Comparison of ENCODE assay signal across 8 cellular contexts in the genomic region with DNA sequence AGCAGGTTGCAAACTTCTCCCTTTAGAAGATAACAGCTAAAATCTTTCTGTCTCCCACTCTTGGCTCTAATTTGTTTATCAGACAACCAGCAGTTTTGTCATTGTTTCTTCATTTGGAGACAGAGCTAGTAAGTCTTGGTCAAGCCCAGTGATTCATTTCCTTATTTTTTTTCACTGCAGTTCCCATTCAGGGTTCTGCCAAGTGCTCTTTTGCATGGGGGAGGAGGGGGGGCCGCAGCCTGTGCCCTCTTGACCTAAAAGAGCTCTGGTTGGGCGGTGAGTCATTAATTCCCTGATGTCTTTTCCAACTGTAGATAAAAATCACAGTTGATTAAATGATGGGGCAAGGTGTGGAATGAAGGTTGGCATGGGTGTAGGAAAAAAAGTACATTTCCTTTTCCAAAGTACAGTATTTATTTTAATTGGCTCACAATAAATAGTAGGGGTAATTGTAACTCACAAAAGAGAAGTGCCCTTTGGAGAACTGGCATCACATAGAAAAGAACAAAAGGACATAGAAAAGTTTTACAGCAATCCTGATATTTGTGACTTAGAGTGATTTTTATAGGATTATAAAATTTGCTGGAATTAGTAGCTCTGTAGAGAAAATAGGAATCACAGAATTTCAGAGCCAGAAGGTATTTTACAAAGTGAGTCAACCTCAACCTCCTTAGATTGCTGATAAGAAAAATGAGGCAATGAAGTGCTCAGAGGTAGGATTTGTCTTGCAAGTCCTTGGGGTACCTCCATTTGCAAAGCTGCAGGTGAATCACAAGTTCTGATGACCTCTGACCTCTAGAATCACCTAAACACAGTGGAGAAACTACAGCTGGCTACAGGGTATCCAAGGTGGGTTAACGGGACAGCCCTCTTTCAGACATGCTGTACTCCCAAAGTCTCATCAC.
DNase-seq lines count a peak whose midpoint lies in the region; ATAC-seq and TF ChIP-seq lines count a peak whose summit lies in the region.

No MANE protein-coding gene starts in this region.

- no peaks in the 10 kb centered on the region for H3K36me3 Mint-ChIP-seq in activated T-cell treated with anti-CD3 and anti-CD28 coated beads, Interleukin-2, amount 50 U/mL, for 24 hours (ENCODE audit: low read depth)

- H3K27me3 ChIP-seq in SJSA1 (replicated peaks) = no peaks in the 10 kb centered on the region

- DNase-seq in SHP77 treated with DMSO at 0.1 percent for 48 hours (lab: John Stamatoyannopoulos, UW) = peak; percentile 3
- no peak for DNase-seq in SHP77 (lab: John Stamatoyannopoulos, UW)
- peak; percentile 91 to 93 for DNase-seq in SJSA1 (ENCODE audit: low read depth in 1 of 2, low spot score in 2 of 2)
- DNase-seq in fibroblast of the aortic adventitia (ENCODE audit: low read depth) = peak; percentile 98
- peak; percentile 76 for DNase-seq in pons (ENCODE audit: low spot score)
- DNase-seq in activated T-cell treated with anti-CD3 and anti-CD28 coated beads, Interleukin-2, amount 50 U/mL, for 24 hours = no peak
- no peak for DNase-seq in HuH-7 (ENCODE audit: low spot score)

- H3K27ac Mint-ChIP-seq in activated T-cell treated with anti-CD3 and anti-CD28 coated beads, Interleukin-2, amount 50 U/mL, for 24 hours = no peak overlapping the region

- H3K36me3 ChIP-seq in SJSA1 = no peaks in the 10 kb centered on the region

- H3K9me3 ChIP-seq in SJSA1 (replicated peaks) = peaks cover 3% of the 10 kb centered on the region; the same call in 1 of the 2 replicates

- no peak for ATAC-seq in HG03045 (IDR thresholded peaks at IDR 0.05; ENCODE audit: unreplicated experiment)

- no peak for TF ChIP-seq CTCF in fibroblast of the aortic adventitia (IDR thresholded peaks at IDR 0.05; ENCODE audit: insufficient read depth, low read length)

- H3K4me1 Mint-ChIP-seq in activated T-cell treated with anti-CD3 and anti-CD28 coated beads, Interleukin-2, amount 50 U/mL, for 24 hours (ENCODE audit: low read depth) = peaks cover 7% of the 10 kb centered on the region

- H3K9me3 Mint-ChIP-seq in activated T-cell treated with anti-CD3 and anti-CD28 coated beads, Interleukin-2, amount 50 U/mL, for 24 hours = no peaks in the 10 kb centered on the region

- H3K4me1 ChIP-seq in SJSA1 (replicated peaks) = peaks cover 42% of the 10 kb centered on the region

- H3K27ac ChIP-seq in SJSA1 = peak overlapping the region; percentile 78

- no peak overlapping the region for H3K4me3 ChIP-seq in SJSA1
- H3K4me3 ChIP-seq in fibroblast of the aortic adventitia (ENCODE audit: low read depth, low read length) = no peak overlapping the region

- peaks cover 24% of the 10 kb centered on the region for H3K27me3 Mint-ChIP-seq in activated T-cell treated with anti-CD3 and anti-CD28 coated beads, Interleukin-2, amount 50 U/mL, for 24 hours

- no peak overlapping the region for H3K4me3 Mint-ChIP-seq in activated T-cell treated with anti-CD3 and anti-CD28 coated beads, Interleukin-2, amount 50 U/mL, for 24 hours

Comparison
In these comparisons a context has a peak if more than half of its experiments do, and no peak if none do; other contexts are left out.
1. DNase-seq: peak in SHP77 treated with DMSO at 0.1 percent for 48 hours (single experiment), SJSA1 (2 of 2), fibroblast of the aortic adventitia (single experiment) and pons (single experiment); none in SHP77 (0 of 2), activated T-cell treated with anti-CD3 and anti-CD28 coated beads, Interleukin-2, amount 50 U/mL, for 24 hours (single experiment) and HuH-7 (single experiment).